13 cellular contexts compared by ENCODE assay signal in the genomic region with DNA sequence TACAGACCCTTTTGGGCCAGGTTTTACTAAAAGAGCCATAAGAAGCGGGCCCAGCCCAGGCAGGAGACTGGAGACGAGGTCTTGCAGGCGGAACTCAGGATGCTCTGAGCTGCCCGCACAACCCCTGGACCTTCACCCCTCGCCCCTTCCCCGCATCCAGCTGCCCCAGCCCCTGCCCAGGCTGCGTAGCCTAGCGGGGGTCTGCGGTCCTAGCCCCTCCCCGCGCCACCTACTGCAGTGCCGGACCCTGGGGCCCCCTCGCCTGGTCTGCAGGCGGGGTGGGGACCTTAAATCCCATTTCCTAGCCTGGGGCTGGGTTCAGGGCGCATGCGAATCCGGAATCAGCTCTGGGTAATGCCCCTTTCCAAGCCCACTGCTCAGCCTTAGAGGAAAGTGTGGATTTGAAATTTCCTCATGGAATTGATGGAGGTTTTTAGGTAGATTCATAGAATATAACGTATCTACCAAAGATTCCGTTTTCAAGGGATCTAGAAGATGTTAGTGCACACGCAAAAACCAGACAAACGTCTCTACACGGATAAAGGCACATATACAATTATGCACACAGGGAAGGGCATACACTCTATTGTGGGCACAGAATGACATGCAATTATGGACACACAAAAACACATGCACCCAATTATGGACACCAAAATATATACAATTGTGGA. TPM values are rescaled to one million over a fixed set of nuclear protein-coding genes. Genes with fewer than 3 reads are reported as not detected.
A peak's percentile ranks its signal among the peaks of the same experiment; 100 is the strongest.
DNase-seq lines count a peak whose midpoint lies in the region; ATAC-seq and TF ChIP-seq lines count a peak whose summit lies in the region.
"Had no signal": no experiment of that assay in that cellular context is flagged by ENCODE, and none has a peak within 500 bp of the region (broad histone marks: within the 10 kb centered on the region; RNA-seq: fewer than 3 reads in every experiment).

No MANE protein-coding gene starts in this region.

- H2BK12ac ChIP-seq in neuronal stem cell (ENCODE audit: low read length), result no peak overlapping the region

- H3K79me1 ChIP-seq in IMR-90 (ENCODE audit: low read depth in 1 of 2, low read length in 2 of 2) (0 out of 4 replicates have a peak, but pooled peaks cover 0 to 19% of the 10 kb centered on the region in 2 experiments), neuronal stem cell (ENCODE audit: low read depth, low read length) (no peaks in the 10 kb centered on the region)

- H3K18ac ChIP-seq in IMR-90 (ENCODE audit: low read depth, low read length) (peak overlapping the region; percentile 31; the same call in 1 of the 2 replicates), neuronal stem cell (ENCODE audit: low read length) (peak overlapping the region; percentile 22)

- peaks cover 3% of the 10 kb centered on the region; the same call in 1 of the 2 replicates for H3K9me1 ChIP-seq in IMR-90 (ENCODE audit: insufficient read depth, low read length)

- in situ Hi-C loops in IMR-90 (cut with MboI; ENCODE audit: low sequenced_read_pairs), result no loop called here

- TF ChIP-seq RAD21 in IMR-90 (IDR thresholded peaks at IDR 0.05; ENCODE audit: low read length), result no peak

- CTCF ChIA-PET in IMR-90 (lab: Yijun Ruan, JAX), result interaction anchor here (0.8 kb wide), 1 partner anchor 9 kb away, joined by 3 read pairs; no protein-coding TSS in a partner anchor

- peak overlapping the region; percentile 84 for H3K4me3 ChIP-seq in AG10803 (ENCODE audit: low read length)
- H3K4me3 ChIP-seq in IMR-90 (ENCODE audit: insufficient read depth, low read depth, low read length), result no peak overlapping the region
- H3K4me3 ChIP-seq in epithelial cell of proximal tubule (ENCODE audit: low read depth, low read length), result peak overlapping the region; percentile 75
- H3K4me3 ChIP-seq in neuronal stem cell (ENCODE audit: low read length in 2 of 2), result no peak overlapping the region
- H3K4me3 ChIP-seq: body of pancreas had no signal

- peak overlapping the region; percentile 67; the same call in 1 of the 2 replicates for H4K5ac ChIP-seq in IMR-90 (ENCODE audit: low read depth, low read length)

- no peaks in the 10 kb centered on the region for H3K36me3 ChIP-seq in IMR-90 (ENCODE audit: control insufficient read depth, insufficient read depth, low read length)
- H3K36me3 ChIP-seq in neuronal stem cell (replicated peaks in 1 of 2; ENCODE audit: control insufficient read depth in 2 of 2, insufficient read depth in 2 of 2, low read length in 2 of 2), result no peaks in the 10 kb centered on the region

- H3K4ac ChIP-seq in IMR-90 (ENCODE audit: low read depth, low read length) (peak overlapping the region; percentile 15; the same call in 1 of the 2 replicates), neuronal stem cell (ENCODE audit: low read length) (no peak overlapping the region)

- BruUV-seq in IMR-90 (replicated peaks; lab: Mats Ljungman, UMichigan), result no TSS peak

- TF ChIP-seq POLR2A in IMR-90 (IDR thresholded peaks at IDR 0.05; ENCODE audit: low read depth, low read length), result no peak

- TF ChIP-seq CTCF in AG10803 (conservative IDR thresholded peaks at IDR 0.05; ENCODE audit: low read length), result no peak
- TF ChIP-seq CTCF in IMR-90 (conservative IDR thresholded peaks at IDR 0.05; ENCODE audit: low read depth, low read length), result no peak
- TF ChIP-seq CTCF in epithelial cell of proximal tubule (conservative IDR thresholded peaks at IDR 0.05; ENCODE audit: low read depth, low read length), result no peak

- H4K8ac ChIP-seq in IMR-90 (ENCODE audit: low read depth in 2 of 2, low read length in 2 of 2) (peak overlapping the region; percentile 47 to 68; a peak in 2 of 4 replicates), neuronal stem cell (ENCODE audit: low read depth, low read length) (no peak overlapping the region)

- no peaks in the 10 kb centered on the region for H3K27me3 ChIP-seq in IMR-90 (ENCODE audit: control insufficient read depth, insufficient read depth, low read length)
- peaks cover 84 to 99% (median 98%) of the 10 kb centered on the region in 3 experiments for H3K27me3 ChIP-seq in neuronal stem cell (ENCODE audit: control insufficient read depth in 3 of 3, insufficient read depth in 3 of 3, low read depth in 1 of 3, low read length in 3 of 3)

- no peak overlapping the region for H3K14ac ChIP-seq in IMR-90 (replicated peaks; ENCODE audit: low read depth, low read length)
- H3K14ac ChIP-seq in neuronal stem cell (ENCODE audit: low read length), result peak overlapping the region; percentile 65

- H3K9me3 ChIP-seq in IMR-90 (ENCODE audit: control insufficient read depth, insufficient read depth, low read length) (no peaks in the 10 kb centered on the region), neuronal stem cell (replicated peaks in 1 of 2; ENCODE audit: control insufficient read depth in 2 of 2, insufficient read depth in 1 of 2, low read depth in 1 of 2, low read length in 2 of 2) (peaks cover 10 to 43% of the 10 kb centered on the region in 2 donors)
- H3K9me3 ChIP-seq: body of pancreas had no signal

- H3K23ac ChIP-seq in IMR-90 (ENCODE audit: low read depth, low read length), result no peak overlapping the region
- peak overlapping the region; percentile 36 for H3K23ac ChIP-seq in neuronal stem cell (ENCODE audit: low read depth, low read length, poor library complexity)

- peak overlapping the region; percentile 87 for H3K4me2 ChIP-seq in IMR-90 (ENCODE audit: low read depth, low read length)
- no peak overlapping the region for H3K4me2 ChIP-seq in neuronal stem cell (ENCODE audit: insufficient read depth, low read length, poor library complexity, severe bottlenecking)

- no peak overlapping the region for H2AK5ac ChIP-seq in IMR-90 (ENCODE audit: low read depth, low read length)
- no peak overlapping the region for H2AK5ac ChIP-seq in neuronal stem cell (ENCODE audit: low read depth, low read length)

- H2BK5ac ChIP-seq in IMR-90 (ENCODE audit: low read depth, low read length, poor library complexity, severe bottlenecking) (peak overlapping the region; percentile 18), neuronal stem cell (ENCODE audit: low read length) (no peak overlapping the region)

- no peak overlapping the region for H3K56ac ChIP-seq in IMR-90 (ENCODE audit: extremely low read depth, insufficient read depth, low read length)

- peak overlapping the region; percentile 2; the same call in 1 of the 2 replicates for H2BK120ac ChIP-seq in IMR-90 (ENCODE audit: low read depth, low read length)
- H2BK120ac ChIP-seq in neuronal stem cell (ENCODE audit: low read depth, low read length), result no peak overlapping the region

- no peak overlapping the region for H2BK20ac ChIP-seq in IMR-90 (ENCODE audit: low read depth, low read length)

- dilution Hi-C loops in IMR-90 (cut with HindIII; ENCODE audit: low sequenced_read_pairs, unreplicated experiment), result no loop called here

- 60% methylated on average over 5 of the region's 22 CpGs; no CpG with 5 or more reads in 1 of the 2 experiments for WGBS in IMR-90 (ENCODE audit: extremely low coverage in 2 of 2, insufficient read length in 1 of 2), 2 experiments
- WGBS in neuronal stem cell (ENCODE audit: extremely low coverage in 2 of 2, insufficient read length in 2 of 2, insufficient replicate concordance in 1 of 2), 2 donors, result no CpG with 5 or more reads among the region's 22 CpGs

- no peak overlapping the region for H2AK9ac ChIP-seq in IMR-90 (replicated peaks; ENCODE audit: low read depth, low read length, poor library complexity)

- DNase-seq in AG10803 (ENCODE audit: low read depth) (no peak), IMR-90 (no peak), epithelial cell of proximal tubule (ENCODE audit: low read depth) (no peak), neuronal stem cell (ENCODE audit: low spot score) (no peak), DMS79 treated with DMSO at 0.1 percent for 48 hours (lab: John Stamatoyannopoulos, UW) (no peak), occipital lobe (lab: John Stamatoyannopoulos, UW) (no peak)
- no peak for DNase-seq in activated CD4-positive, alpha-beta T cell treated with anti-CD3 and anti-CD28 coated beads for 48 hours
- DNase-seq: CD8-positive, alpha-beta memory T cell; KG1; NCI-H2227 treated with DMSO at 0.1 percent for 48 hours had no signal

- H4K91ac ChIP-seq in IMR-90 (ENCODE audit: insufficient read depth, low read depth, low read length), result peak overlapping the region; percentile 12; the same call in 1 of the 2 replicates
- no peak overlapping the region for H4K91ac ChIP-seq in neuronal stem cell (ENCODE audit: low read depth, low read length, poor library complexity)

- H2AFZ ChIP-seq in IMR-90 (replicated peaks; ENCODE audit: low read length, poor library complexity) (peak overlapping the region; percentile 87), neuronal stem cell (ENCODE audit: low read length) (peak overlapping the region; percentile 47)

- peaks cover 8% of the 10 kb centered on the region; the same call in 1 of the 2 replicates for H3K4me1 ChIP-seq in IMR-90 (ENCODE audit: control insufficient read depth, insufficient read depth, low read length)
- no peaks in the 10 kb centered on the region for H3K4me1 ChIP-seq in neuronal stem cell (ENCODE audit: control insufficient read depth in 2 of 2, insufficient read depth in 1 of 2, low read depth in 1 of 2, low read length in 2 of 2)

- no peak for ATAC-seq in IMR-90 (ENCODE audit: low read depth)
- no peak for ATAC-seq in HG03432 (IDR thresholded peaks at IDR 0.05; ENCODE audit: unreplicated experiment)
- ATAC-seq: body of pancreas had no signal

- POLR2A ChIA-PET in IMR-90 (lab: Charles Lee; ENCODE audit: unreplicated experiment), result no interaction called here

- no peaks in the 10 kb centered on the region for H4K20me1 ChIP-seq in IMR-90 (ENCODE audit: insufficient read depth, low read length)

- no peak overlapping the region for H2BK15ac ChIP-seq in IMR-90 (ENCODE audit: low read depth, low read length)
- H2BK15ac ChIP-seq in neuronal stem cell (ENCODE audit: low read length), result no peak overlapping the region

- H3K9ac ChIP-seq in IMR-90 (ENCODE audit: low read depth, low read length), result peak overlapping the region; percentile 54; the same call in 1 of the 2 replicates
- no peak overlapping the region for H3K9ac ChIP-seq in neuronal stem cell (ENCODE audit: low read depth, low read length, poor library complexity)

- H3K27ac ChIP-seq in IMR-90 (ENCODE audit: insufficient read depth, low read length), result peak overlapping the region; percentile 81
- no peak overlapping the region for H3K27ac ChIP-seq in neuronal stem cell (replicated peaks; ENCODE audit: low read length)
- H3K27ac ChIP-seq: body of pancreas had no signal

- intact Hi-C loops in IMR-90 (cut with micrococcal nuclease), result no loop called here

RNA-seq across cellular contexts. Expression of a gene that starts 0.6 kb away (rescaled TPM):
- 0.83 and 0.90 TPM in 2 replicates for total RNA-seq in IMR-90 (2012; rRNA removed)
- 5.4 and 8.8 TPM in 2 replicates for polyA plus RNA-seq in IMR-90 (2012; rRNA removed)
- 4.3 and 8.1 TPM in 2 replicates for polyA plus RNA-seq in IMR-90 (2012; cell fraction: cytosol; rRNA removed)
- polyA plus RNA-seq in IMR-90 (2012; cell fraction: nucleus; rRNA removed; ENCODE audit: low replicate concordance), result 17.8 and 28.7 TPM in 2 replicates
- total RNA-seq in epithelial cell of proximal tubule, result 14.4 and 33.2 TPM in 2 replicates
- not detected for polyA plus RNA-seq in neuronal stem cell (2013, experiment 1 of 2)
- not detected for polyA plus RNA-seq in neuronal stem cell (2013, experiment 2 of 2)
- total RNA-seq in occipital lobe, result not detected
- total RNA-seq: activated CD8-positive, alpha-beta memory T cell treated with anti-CD3 and anti-CD28 coated beads for 36 hours; CD8-positive, alpha-beta memory T cell had no signal
- polyA plus RNA-seq: CD8-positive, alpha-beta memory T cell had no signal

RNA-seq across cellular contexts. Expression of a gene that starts 3.5 kb away (rescaled TPM):
- total RNA-seq in IMR-90 (2012; rRNA removed), result under 0.01 and 0.18 TPM in 2 replicates
- 1.7 TPM in 2 replicates for polyA plus RNA-seq in IMR-90 (2012; rRNA removed)
- polyA plus RNA-seq in IMR-90 (2012; cell fraction: cytosol; rRNA removed), result 2.0 and 2.2 TPM in 2 replicates
- 0.51 and 0.71 TPM in 2 replicates for polyA plus RNA-seq in IMR-90 (2012; cell fraction: nucleus; rRNA removed; ENCODE audit: low replicate concordance)
- 21.4 and 27.9 TPM in 2 replicates for total RNA-seq in epithelial cell of proximal tubule
- not detected for polyA plus RNA-seq in neuronal stem cell (2013, experiment 1 of 2)
- polyA plus RNA-seq in neuronal stem cell (2013, experiment 2 of 2), result not detected
- total RNA-seq in occipital lobe, result not detected
- total RNA-seq: activated CD8-positive, alpha-beta memory T cell treated with anti-CD3 and anti-CD28 coated beads for 36 hours; CD8-positive, alpha-beta memory T cell had no signal
- polyA plus RNA-seq: CD8-positive, alpha-beta memory T cell had no signal

RNA-seq across cellular contexts. Expression of a gene that starts 5.4 kb away (rescaled TPM):
- total RNA-seq in IMR-90 (2012; rRNA removed), result 1.4 and 1.7 TPM in 2 replicates
- 1.8 and 2.1 TPM in 2 replicates for polyA plus RNA-seq in IMR-90 (2012; rRNA removed)
- 0.50 and 1.7 TPM in 2 replicates for polyA plus RNA-seq in IMR-90 (2012; cell fraction: cytosol; rRNA removed)
- polyA plus RNA-seq in IMR-90 (2012; cell fraction: nucleus; rRNA removed; ENCODE audit: low replicate concordance), result 3.9 and 5.3 TPM in 2 replicates
- total RNA-seq in epithelial cell of proximal tubule, result 5.7 and 11.8 TPM in 2 replicates
- not detected for polyA plus RNA-seq in neuronal stem cell (2013, experiment 1 of 2)
- polyA plus RNA-seq in neuronal stem cell (2013, experiment 2 of 2), result not detected
- not detected for total RNA-seq in occipital lobe
- total RNA-seq: activated CD8-positive, alpha-beta memory T cell treated with anti-CD3 and anti-CD28 coated beads for 36 hours; body of pancreas; CD8-positive, alpha-beta memory T cell had no signal
- polyA plus RNA-seq: CD8-positive, alpha-beta memory T cell had no signal

RNA-seq across cellular contexts. Expression of a gene that starts 9.5 kb away (rescaled TPM):
- total RNA-seq in IMR-90 (2012; rRNA removed) (19.9 and 23.9 TPM in 2 replicates), epithelial cell of proximal tubule (20.1 and 47.6 TPM in 2 replicates), occipital lobe (not detected)
- polyA plus RNA-seq in IMR-90 (2012; rRNA removed), result 28.1 and 29.4 TPM in 2 replicates
- polyA plus RNA-seq in IMR-90 (2012; cell fraction: cytosol; rRNA removed), result 27.6 and 56.3 TPM in 2 replicates
- 34.9 and 41.0 TPM in 2 replicates for polyA plus RNA-seq in IMR-90 (2012; cell fraction: nucleus; rRNA removed; ENCODE audit: low replicate concordance)
- not detected for polyA plus RNA-seq in neuronal stem cell (2013, experiment 1 of 2)
- not detected for polyA plus RNA-seq in neuronal stem cell (2013, experiment 2 of 2)
- total RNA-seq: activated CD8-positive, alpha-beta memory T cell treated with anti-CD3 and anti-CD28 coated beads for 36 hours; CD8-positive, alpha-beta memory T cell had no signal
- polyA plus RNA-seq: CD8-positive, alpha-beta memory T cell had no signal

RNA-seq across cellular contexts. Expression of a gene that starts 12.4 kb away (rescaled TPM):
- total RNA-seq in IMR-90 (2012; rRNA removed), result 0.18 and 0.28 TPM in 2 replicates
- polyA plus RNA-seq in IMR-90 (2012; rRNA removed), result 0.32 and 0.59 TPM in 2 replicates
- polyA plus RNA-seq in IMR-90 (2012; cell fraction: cytosol; rRNA removed), result 0.10 and 0.26 TPM in 2 replicates
- polyA plus RNA-seq in IMR-90 (2012; cell fraction: nucleus; rRNA removed; ENCODE audit: low replicate concordance), result 0.59 and 0.63 TPM in 2 replicates
- 82.4 and 104 TPM in 2 replicates for total RNA-seq in epithelial cell of proximal tubule
- polyA plus RNA-seq in neuronal stem cell (2013, experiment 1 of 2), result not detected
- polyA plus RNA-seq in neuronal stem cell (2013, experiment 2 of 2), result not detected
- total RNA-seq in occipital lobe, result not detected
- total RNA-seq: activated CD8-positive, alpha-beta memory T cell treated with anti-CD3 and anti-CD28 coated beads for 36 hours; body of pancreas; CD8-positive, alpha-beta memory T cell had no signal
- polyA plus RNA-seq: CD8-positive, alpha-beta memory T cell had no signal

Comparison
In these comparisons a context has a peak if more than half of its experiments do, and no peak if none do; other contexts are left out.
1. H3K4me3 ChIP-seq: peak in AG10803 (single experiment) and epithelial cell of proximal tubule (single experiment); none in IMR-90 (single experiment) and neuronal stem cell (0 of 2).
2. RNA of a gene that starts 3.5 kb away (total RNA-seq): 21.4 to 27.9 TPM in epithelial cell of proximal tubule; under 0.01 to 0.18 TPM in IMR-90 and not detected in occipital lobe (single experiment); every median in the first group is over 10 times any median in the second.